ENCODE assay signal across 2 cellular contexts in the genomic region with DNA sequence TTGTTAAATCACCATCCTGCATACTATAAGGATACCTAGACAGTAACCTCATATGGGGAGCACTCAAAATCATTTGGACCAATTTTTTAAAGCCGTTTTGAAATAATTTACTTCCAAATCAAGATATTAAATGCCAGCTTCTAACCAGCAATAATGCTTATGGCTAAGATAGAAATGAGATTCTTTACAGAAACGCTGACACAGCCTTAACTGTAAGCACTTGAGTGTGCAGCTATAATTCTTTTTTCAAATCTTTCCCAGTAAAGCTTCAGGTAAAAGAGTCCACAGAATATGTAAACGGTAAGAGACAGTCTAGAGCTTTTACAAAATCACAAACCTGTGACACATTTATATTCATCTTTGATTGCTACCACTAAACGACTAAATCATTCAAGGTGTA.
A peak's percentile ranks its signal among the peaks of the same experiment; 100 is the strongest.
TF ChIP-seq lines count a peak whose summit lies in the region.

No MANE protein-coding gene starts in this region.

TF ChIP-seq in A549, 52 proteins besides CTCF, POLR2A, EP300 and RAD21:
- TF ChIP-seq EHF (CRISPR knock-in tag; IDR thresholded peaks at IDR 0.05) (no peak), MAFK (IDR thresholded peaks at IDR 0.05; ENCODE audit: partially characterized antibody) (peak; percentile 64)

TF ChIP-seq in H1, 55 proteins besides CTCF, POLR2A, EP300 and RAD21:
- TF ChIP-seq CBX5 (IDR thresholded peaks at IDR 0.05; ENCODE audit: low read depth, low read length) (no peak), MAFK (IDR thresholded peaks at IDR 0.05; ENCODE audit: low read depth, low read length) (peak; percentile 57; the same call in 1 of the 2 replicates), TAF7 (optimal IDR thresholded peaks at IDR 0.05; ENCODE audit: borderline replicate concordance, low read depth, low read length) (no peak), RBBP5 (IDR thresholded peaks at IDR 0.05; ENCODE audit: borderline replicate concordance, low read depth, low read length) (no peak), SP1 (IDR thresholded peaks at IDR 0.05; ENCODE audit: low read depth, low read length) (no peak), TBP (IDR thresholded peaks at IDR 0.05; ENCODE audit: low read depth, low read length) (no peak), RXRA (IDR thresholded peaks at IDR 0.05; ENCODE audit: insufficient read depth, low read depth, low read length) (no peak), HDAC2 (IDR thresholded peaks at IDR 0.05; ENCODE audit: borderline replicate concordance in 1 of 2, low read depth in 2 of 2, low read length in 2 of 2) (no peak)
- TF ChIP-seq, protein P1, sequence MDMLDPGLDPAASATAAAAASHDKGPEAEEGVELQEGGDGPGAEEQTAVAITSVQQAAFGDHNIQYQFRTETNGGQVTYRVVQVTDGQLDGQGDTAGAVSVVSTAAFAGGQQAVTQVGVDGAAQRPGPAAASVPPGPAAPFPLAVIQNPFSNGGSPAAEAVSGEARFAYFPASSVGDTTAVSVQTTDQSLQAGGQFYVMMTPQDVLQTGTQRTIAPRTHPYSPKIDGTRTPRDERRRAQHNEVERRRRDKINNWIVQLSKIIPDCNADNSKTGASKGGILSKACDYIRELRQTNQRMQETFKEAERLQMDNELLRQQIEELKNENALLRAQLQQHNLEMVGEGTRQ (IDR thresholded peaks at IDR 0.05; ENCODE audit: low read length): no peak
